1 cellular context compared by ENCODE assay signal in genomic region chr10:119340893-119341235, GRCh38.
A peak's percentile ranks its signal among the peaks of the same experiment; 100 is the strongest.
TF ChIP-seq lines count a peak whose summit lies in the region.

No MANE protein-coding gene starts in this region.

TF ChIP-seq in HepG2, 621 proteins besides CTCF, POLR2A, EP300 and RAD21 (continued from another document):
- TF ChIP-seq THAP7 (CRISPR knock-in tag; IDR thresholded peaks at IDR 0.05) (0 out of 2 replicates have a peak, but pooled peaks have one; percentile 66), XRCC5 (optimal IDR thresholded peaks at IDR 0.05; ENCODE audit: low read length) (no peak), KDM2A (CRISPR knock-in tag; IDR thresholded peaks at IDR 0.05; ENCODE audit: borderline replicate concordance, low read depth) (0 out of 2 replicates have a peak, but pooled peaks have one; percentile 17), MTA3 (CRISPR knock-in tag; IDR thresholded peaks at IDR 0.05) (no peak), ZNF768 (CRISPR knock-in tag; IDR thresholded peaks at IDR 0.05) (peak; percentile 69; the same call in 1 of the 2 replicates), ZNF891 (CRISPR knock-in tag; IDR thresholded peaks at IDR 0.05) (0 out of 2 replicates have a peak, but pooled peaks have one; percentile 52)
